Comparison of ENCODE assay signal across 7 cellular contexts in genomic region chrX:47649781-47650163, GRCh38. TPM values are rescaled to one million over a fixed set of nuclear protein-coding genes. Genes with fewer than 3 reads are reported as not detected.
DNase-seq lines count a peak whose midpoint lies in the region; ATAC-seq and TF ChIP-seq lines count a peak whose summit lies in the region.

No MANE protein-coding gene starts in this region.

- H3K27me3 ChIP-seq in right cardiac atrium (ENCODE audit: control insufficient read depth, insufficient read depth) (no peaks in the 10 kb centered on the region), smooth muscle cell (ENCODE audit: low read depth) (no peaks in the 10 kb centered on the region)

- H3K27ac ChIP-seq in HEK293 (ENCODE audit: extremely low read depth, low read depth, low read length) (no peak overlapping the region), VCaP (peak overlapping the region; percentile 69), right cardiac atrium (ENCODE audit: low read length) (no peak overlapping the region), smooth muscle cell (ENCODE audit: low read depth) (peak overlapping the region; percentile 77)

- H3K4me3 ChIP-seq in HEK293 (ENCODE audit: low read depth, low read length) (peak overlapping the region; percentile 83), right cardiac atrium (ENCODE audit: low read length) (peak overlapping the region; percentile 67), smooth muscle cell (peak overlapping the region; percentile 58)

- intact Hi-C loops in right cardiac atrium (cut with DNase I) = loop anchor here in 2 of 4 donors (5.0 to 10.0 kb wide), 2 partner anchors 87 to 375 kb away; partner anchors contain the start of gene ARAF (in 1 of the 2)
- intact Hi-C loops in posterior vena cava (cut with DNase I) = no loop called here

- ATAC-seq in right cardiac atrium = no peak
- no peak for ATAC-seq in GM18907 (IDR thresholded peaks at IDR 0.05; ENCODE audit: unreplicated experiment)

- 0% methylated on average over 11 of the region's 11 CpGs for WGBS in right cardiac atrium
- 46% methylated on average over 9 of the region's 11 CpGs for WGBS in smooth muscle cell (ENCODE audit: low lambda C conversion rate)

- no peak for DNase-seq in right cardiac atrium
- no peak for DNase-seq in smooth muscle cell (lab: John Stamatoyannopoulos, UW; ENCODE audit: unreplicated experiment)
- DNase-seq in posterior vena cava (ENCODE audit: low spot score) = no peak
- DNase-seq in foreskin melanocyte = no peak

- peaks cover 12% of the 10 kb centered on the region for H3K79me2 ChIP-seq in smooth muscle cell (ENCODE audit: low read depth)

- H3K36me3 ChIP-seq in HEK293 (ENCODE audit: control insufficient read depth in 2 of 2, insufficient read depth in 1 of 2, low read length in 2 of 2) (peaks cover 8 to 49% of the 10 kb centered on the region in 2 experiments; a peak in 1 of 3 replicates), smooth muscle cell (ENCODE audit: low read depth) (no peaks in the 10 kb centered on the region)

- no peaks in the 10 kb centered on the region for H3F3A ChIP-seq in smooth muscle cell (ENCODE audit: low read depth)

- H3K9me3 ChIP-seq in HEK293 (ENCODE audit: control insufficient read depth, insufficient read depth, low read depth, low read length) = no peaks in the 10 kb centered on the region
- no peaks in the 10 kb centered on the region for H3K9me3 ChIP-seq in right cardiac atrium (ENCODE audit: control insufficient read depth, low read length)
- H3K9me3 ChIP-seq in smooth muscle cell (replicated peaks; ENCODE audit: low read depth) = no peaks in the 10 kb centered on the region

- H3K4me1 ChIP-seq in HEK293 (ENCODE audit: control insufficient read depth, insufficient read depth, low read length) (peaks cover 11% of the 10 kb centered on the region), right cardiac atrium (ENCODE audit: control insufficient read depth, insufficient read depth, low read length) (peaks cover 11% of the 10 kb centered on the region), smooth muscle cell (ENCODE audit: low read depth) (no peaks in the 10 kb centered on the region)

- H3K4me2 ChIP-seq in smooth muscle cell = peak overlapping the region; percentile 83

- POLR2A ChIA-PET in HEK293 (lab: Yijun Ruan, JAX) = interaction anchor here (0.7 to 1.5 kb wide), 6 partner anchors 19 to 432 kb away, joined by 3 to 16 read pairs (median 4); partner anchors contain the start of gene CDK16

- H3K9ac ChIP-seq in smooth muscle cell (ENCODE audit: low read depth) = peak overlapping the region; percentile 84

- no peak for TF ChIP-seq CTCF in HEK293 (tag by site-specific recombination; IDR thresholded peaks at IDR 0.05)
- no peak for TF ChIP-seq CTCF in VCaP (conservative IDR thresholded peaks at IDR 0.05)
- no peak for TF ChIP-seq CTCF in smooth muscle cell (IDR thresholded peaks at IDR 0.05; ENCODE audit: borderline replicate concordance, insufficient read depth, poor library complexity, severe bottlenecking)

- CTCF ChIA-PET in HEK293 (lab: Yijun Ruan, JAX) = no interaction called here

- no peak overlapping the region for H2AFZ ChIP-seq in smooth muscle cell (ENCODE audit: low read depth)

- peaks cover 6% of the 10 kb centered on the region for H4K20me1 ChIP-seq in smooth muscle cell (ENCODE audit: low read depth)

TF ChIP-seq in HEK293, 187 proteins besides CTCF, POLR2A, EP300 and RAD21:
- TF ChIP-seq ZNF239 (tag by site-specific recombination; IDR thresholded peaks at IDR 0.05) (no peak), KLF1 (tag by site-specific recombination; IDR thresholded peaks at IDR 0.05) (no peak), ZNF24 (tag by site-specific recombination; IDR thresholded peaks at IDR 0.05) (no peak), ZSCAN4 (tag by site-specific recombination; IDR thresholded peaks at IDR 0.05) (no peak), ZNF433 (tag by site-specific recombination; IDR thresholded peaks at IDR 0.05; ENCODE audit: low read depth) (no peak), ZNF184 (tag by site-specific recombination; IDR thresholded peaks at IDR 0.05) (no peak), ZNF610 (tag by site-specific recombination; IDR thresholded peaks at IDR 0.05; ENCODE audit: borderline replicate concordance) (no peak)
TF ChIP-seq in HEK293: peak in this region for 0.

RNA-seq across cellular contexts. Expression of gene ELK1, which starts 0.6 kb away (rescaled TPM):
- 10 to 100 TPM; 24.1 to 32.3 (median 25.6) TPM for total RNA-seq in right cardiac atrium
- polyA plus RNA-seq in right cardiac atrium = 16.7 TPM
- total RNA-seq in smooth muscle cell = 20.9 and 21.1 TPM in 2 replicates
- 29.3 and 33.2 TPM in 2 replicates for polyA plus RNA-seq in smooth muscle cell
- total RNA-seq in posterior vena cava = 10 to 100 TPM; 25.6 to 30.7 TPM

RNA-seq across cellular contexts. Expression of gene UXT, which starts 9.2 kb away (rescaled TPM):
- 100 to 1,000 TPM in 3 of 4 donors, 10 to 100 TPM in 1; 97.8 to 115 (median 103) TPM for total RNA-seq in right cardiac atrium
- polyA plus RNA-seq in right cardiac atrium = 155 TPM
- total RNA-seq in smooth muscle cell = 166 and 230 TPM in 2 replicates
- polyA plus RNA-seq in smooth muscle cell = 198 and 204 TPM in 2 replicates
- 10 to 100 TPM; 70.1 to 75.6 TPM for total RNA-seq in posterior vena cava

RNA-seq across cellular contexts. Expression of gene CFP, which starts 20.0 kb away (rescaled TPM):
- total RNA-seq in right cardiac atrium (1 to 10 TPM; 6.1 to 7.7 (median 7.4) TPM), smooth muscle cell (0.36 and 0.58 TPM in 2 replicates), posterior vena cava (1 to 10 TPM; 3.2 to 10.0 TPM)
- polyA plus RNA-seq in right cardiac atrium (4.7 TPM), smooth muscle cell (1.3 and 1.7 TPM in 2 replicates)

RNA-seq across cellular contexts. Expression of gene SYN1, which starts 30.1 kb away (rescaled TPM):
- total RNA-seq in right cardiac atrium (10 to 100 TPM in 2 of 4 donors, 1 to 10 TPM in 2; 8.6 to 17.5 (median 13.0) TPM), smooth muscle cell (0.22 and 5.1 TPM in 2 replicates), posterior vena cava (1 to 10 TPM; 1.2 to 2.3 TPM)
- polyA plus RNA-seq in right cardiac atrium (21.9 TPM), smooth muscle cell (9.1 and 13.3 TPM in 2 replicates)

Comparison
In these comparisons a context has a peak if more than half of its experiments do, and no peak if none do; other contexts are left out.
1. H3K27ac ChIP-seq: peak in VCaP (single experiment) and smooth muscle cell (single experiment); none in HEK293 (single experiment) and right cardiac atrium (single experiment).
2. Peak in every context shown above with its lines, with median percentiles within 50 percentile points of each other: H3K4me3 ChIP-seq.